Comparison of ENCODE assay signal across 8 cellular contexts in the genomic region with DNA sequence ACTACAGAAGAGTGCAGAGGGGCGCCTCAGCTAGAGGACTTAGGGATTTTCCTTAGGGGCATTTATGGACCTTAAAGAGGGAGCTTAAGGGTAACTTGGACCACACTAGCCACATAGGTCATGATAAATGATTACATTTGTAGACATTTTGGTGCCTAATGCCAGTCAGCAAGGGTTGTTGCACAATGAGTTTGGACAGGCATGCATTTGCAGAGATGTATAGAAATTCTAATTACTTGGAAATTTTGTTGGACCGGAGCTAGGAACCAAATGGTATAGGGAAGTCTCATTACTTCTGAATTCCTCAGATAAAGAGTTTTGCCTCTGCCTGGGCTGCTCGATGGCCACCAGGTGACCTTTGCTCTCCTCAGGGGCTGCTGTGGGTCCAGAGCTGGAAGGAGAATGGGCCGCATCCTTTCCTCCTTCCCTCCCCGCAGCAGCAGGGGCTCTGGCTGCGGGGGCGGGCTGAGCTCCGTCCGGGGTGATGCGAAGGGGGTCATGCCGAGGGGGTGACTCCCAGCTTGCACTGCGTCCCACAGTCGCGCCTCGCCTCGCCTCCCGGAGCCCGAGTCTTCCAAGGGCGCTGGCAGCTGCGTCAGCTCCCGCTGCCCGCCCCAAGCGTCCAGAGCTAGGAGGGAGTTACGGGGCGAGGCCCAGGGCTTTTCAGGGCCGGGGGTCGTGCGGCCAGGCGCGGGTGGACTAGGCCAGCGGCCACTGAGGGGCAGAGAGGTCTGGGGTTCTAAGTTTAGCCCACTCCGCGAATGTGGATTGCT. TPM values are rescaled to one million over a fixed set of nuclear protein-coding genes. Genes with fewer than 3 reads are reported as not detected.
A peak's percentile ranks its signal among the peaks of the same experiment; 100 is the strongest.
DNase-seq lines count a peak whose midpoint lies in the region; ATAC-seq and TF ChIP-seq lines count a peak whose summit lies in the region.

No MANE protein-coding gene starts in this region.

- peaks cover 40% of the 10 kb centered on the region for H3K4me1 Mint-ChIP-seq in activated T-cell treated with anti-CD3 and anti-CD28 coated beads, Interleukin-2, amount 50 U/mL, for 72 hours (ENCODE audit: low read depth)
- peaks cover 50% of the 10 kb centered on the region for H3K4me1 Mint-ChIP-seq in chondrocyte (ENCODE audit: low read depth)

- peak in 1 of 4 donors; percentile 34 for TF ChIP-seq POLR2A in upper lobe of left lung (IDR thresholded peaks at IDR 0.05)

- TF ChIP-seq CTCF in chondrocyte (IDR thresholded peaks at IDR 0.05) (no peak), mucosa of descending colon (IDR thresholded peaks at IDR 0.05) (no peak), upper lobe of left lung (IDR thresholded peaks at IDR 0.05) (no peak)

- intact Hi-C loops in mucosa of descending colon (cut with DNase I, micrococcal nuclease), result no loop called here

- peak overlapping the region; percentile 9 to 61 for H3K4me3 Mint-ChIP-seq in activated T-cell treated with anti-CD3 and anti-CD28 coated beads, Interleukin-2, amount 50 U/mL, for 72 hours
- no peak overlapping the region for H3K4me3 Mint-ChIP-seq in chondrocyte (ENCODE audit: unreplicated experiment)

- peaks cover 31% of the 10 kb centered on the region for H3K4me1 ChIP-seq in mucosa of descending colon (ENCODE audit: low read depth)
- peaks cover 38 to 45% (median 41%) of the 10 kb centered on the region in 4 donors for H3K4me1 ChIP-seq in upper lobe of left lung

- no peak for DNase-seq in activated T-cell treated with anti-CD3 and anti-CD28 coated beads, Interleukin-2, amount 50 U/mL, for 72 hours
- DNase-seq in activated T-cell treated with anti-CD3 and anti-CD28 coated beads for 4 hours, result no peak
- peak; percentile 92 for DNase-seq in chondrocyte (ENCODE audit: low spot score)
- DNase-seq in mucosa of descending colon, result peak; percentile 59 to 77 (median 75)
- DNase-seq in upper lobe of left lung, result peak in 1 of 2 donors; percentile 89
- DNase-seq in stimulated activated CD4-positive, alpha-beta T cell treated with anti-CD3 and anti-CD28 coated beads, Interleukin-2, amount 100 ng/mL, for 24 hours, result no peak

- WGBS in upper lobe of left lung, 2 donors, result 70 to 76% methylated on average over 5 to 30 of the region's 33 CpGs

- H3K9me3 ChIP-seq in mucosa of descending colon (no peaks in the 10 kb centered on the region), upper lobe of left lung (no peaks in the 10 kb centered on the region)

- no peak for ATAC-seq in activated T-cell treated with anti-CD3 and anti-CD28 coated beads, Interleukin-2, amount 50 U/mL, for 72 hours (replicated peaks in 1 of 2)
- peak; percentile 29 for ATAC-seq in mucosa of descending colon
- peak; percentile 27 to 37 for ATAC-seq in upper lobe of left lung (ENCODE audit: low FRiP score in 2 of 2)
- ATAC-seq in HG03571 (IDR thresholded peaks at IDR 0.05; ENCODE audit: unreplicated experiment), result no peak
- ATAC-seq in GM18868 (IDR thresholded peaks at IDR 0.05; ENCODE audit: unreplicated experiment), result no peak

- H3K36me3 ChIP-seq in mucosa of descending colon (ENCODE audit: low read depth), result no peaks in the 10 kb centered on the region
- H3K36me3 ChIP-seq in upper lobe of left lung, result no peaks in the 10 kb centered on the region

- no peak for TF ChIP-seq EP300 in upper lobe of left lung (IDR thresholded peaks at IDR 0.05)

- peak overlapping the region; percentile 97 to 100 (median 97) for H3K27ac ChIP-seq in upper lobe of left lung

- peaks cover 5 to 6% of the 10 kb centered on the region in 2 donors for H3K36me3 Mint-ChIP-seq in activated T-cell treated with anti-CD3 and anti-CD28 coated beads, Interleukin-2, amount 50 U/mL, for 72 hours (ENCODE audit: insufficient read depth in 2 of 2)
- H3K36me3 Mint-ChIP-seq in chondrocyte (ENCODE audit: low read depth), result no peaks in the 10 kb centered on the region

- H3K27me3 ChIP-seq in upper lobe of left lung, result no peaks in the 10 kb centered on the region

- no peak overlapping the region for H3K4me3 ChIP-seq in mucosa of descending colon
- peak overlapping the region in 2 of 4 donors; percentile 63 to 69 for H3K4me3 ChIP-seq in upper lobe of left lung

- H3K27ac Mint-ChIP-seq in activated T-cell treated with anti-CD3 and anti-CD28 coated beads, Interleukin-2, amount 50 U/mL, for 72 hours, result peak overlapping the region; percentile 63
- peak overlapping the region; percentile 91 for H3K27ac Mint-ChIP-seq in chondrocyte (ENCODE audit: unreplicated experiment)

- H3K27me3 Mint-ChIP-seq in activated T-cell treated with anti-CD3 and anti-CD28 coated beads, Interleukin-2, amount 50 U/mL, for 72 hours (ENCODE audit: low read depth), result no peaks in the 10 kb centered on the region
- no peaks in the 10 kb centered on the region for H3K27me3 Mint-ChIP-seq in chondrocyte (ENCODE audit: low read depth)

- H3K9me3 Mint-ChIP-seq in activated T-cell treated with anti-CD3 and anti-CD28 coated beads, Interleukin-2, amount 50 U/mL, for 72 hours, result no peaks in the 10 kb centered on the region
- H3K9me3 Mint-ChIP-seq in chondrocyte (ENCODE audit: low read depth), result no peaks in the 10 kb centered on the region

RNA-seq across cellular contexts. Expression of a gene that starts 20.2 kb away (rescaled TPM):
- over 10,000 TPM in 1 of 2 donors, 1,000 to 10,000 TPM in 1; 8,391 to 13,279 TPM for total RNA-seq in activated T-cell treated with anti-CD3 and anti-CD28 coated beads, Interleukin-2, amount 50 U/mL, for 72 hours
- total RNA-seq in chondrocyte, result 11,810 to 14,376 TPM (median 12,130 TPM) in 3 replicates
- total RNA-seq in mucosa of descending colon, result over 10,000 TPM; 10,779 to 14,350 (median 11,224) TPM
- over 10,000 TPM in 5 of 6 donors, 1,000 to 10,000 TPM in 1; 9,697 to 52,390 (median 19,698) TPM for total RNA-seq in upper lobe of left lung

RNA-seq across cellular contexts. Expression of a gene that starts 46.3 kb away (rescaled TPM):
- 10 to 100 TPM; 77.9 to 83.4 TPM for total RNA-seq in activated T-cell treated with anti-CD3 and anti-CD28 coated beads, Interleukin-2, amount 50 U/mL, for 72 hours
- total RNA-seq in chondrocyte (108 to 123 TPM (median 120 TPM) in 3 replicates), mucosa of descending colon (10 to 100 TPM; 60.1 to 77.4 (median 60.3) TPM), upper lobe of left lung (100 to 1,000 TPM in 1 of 6 donors, 10 to 100 TPM in 5; 64.0 to 120 (median 88.8) TPM)

RNA-seq across cellular contexts. Expression of a gene that starts 56.0 kb away (rescaled TPM):
- total RNA-seq in activated T-cell treated with anti-CD3 and anti-CD28 coated beads, Interleukin-2, amount 50 U/mL, for 72 hours, result 1,000 to 10,000 TPM in 1 of 2 donors, 100 to 1,000 TPM in 1; 678 to 1,151 TPM
- 333 to 440 TPM (median 377 TPM) in 3 replicates for total RNA-seq in chondrocyte
- 1,000 to 10,000 TPM; 1,133 to 1,409 (median 1,237) TPM for total RNA-seq in mucosa of descending colon
- 1,000 to 10,000 TPM in 3 of 6 donors, 100 to 1,000 TPM in 3; 245 to 3,084 (median 1,019) TPM for total RNA-seq in upper lobe of left lung

Comparison
In these comparisons a context has a peak if more than half of its experiments do, and no peak if none do; other contexts are left out.
1. ATAC-seq: peak in mucosa of descending colon (single experiment) and upper lobe of left lung (2 of 2); none in activated T-cell treated with anti-CD3 and anti-CD28 coated beads, Interleukin-2, amount 50 U/mL, for 72 hours (0 of 2), HG03571 (single experiment) and GM18868 (single experiment).
2. DNase-seq: peak in chondrocyte (single experiment) and mucosa of descending colon (3 of 3); none in activated T-cell treated with anti-CD3 and anti-CD28 coated beads, Interleukin-2, amount 50 U/mL, for 72 hours (0 of 2), activated T-cell treated with anti-CD3 and anti-CD28 coated beads for 4 hours (single experiment) and stimulated activated CD4-positive, alpha-beta T cell treated with anti-CD3 and anti-CD28 coated beads, Interleukin-2, amount 100 ng/mL, for 24 hours (0 of 2).